Comparison of ENCODE assay signal across 15 cellular contexts in genomic region chr6:119197271-119197670, GRCh38.
DNase-seq lines count a peak whose midpoint lies in the region; ATAC-seq and TF ChIP-seq lines count a peak whose summit lies in the region.
"Had no signal": no experiment of that assay in that cellular context is flagged by ENCODE, and none has a peak within 500 bp of the region (broad histone marks: within the 10 kb centered on the region; RNA-seq: fewer than 3 reads in every experiment).

No MANE protein-coding gene starts in this region.

- TF ChIP-seq CTCF in HCT116 (IDR thresholded peaks at IDR 0.05 in 2 of 3, conservative IDR thresholded peaks at IDR 0.05 in 1 of 3; ENCODE audit: borderline replicate concordance in 1 of 3, insufficient read depth in 1 of 3, low read depth in 2 of 3, low read length in 2 of 3) (no peak), brain (conservative IDR thresholded peaks at IDR 0.05) (no peak)

- no peaks in the 10 kb centered on the region for H3K9me2 ChIP-seq in HCT116 (ENCODE audit: insufficient read depth)

- peaks cover 4% of the 10 kb centered on the region for H3K36me3 ChIP-seq in CD4-positive, CD25-positive, alpha-beta regulatory T cell (ENCODE audit: control insufficient read depth, insufficient read depth, low read length)
- H3K36me3 ChIP-seq in HCT116 (ENCODE audit: control insufficient read depth in 1 of 2, insufficient read depth in 2 of 2, low read length in 2 of 2) (peaks cover 0 to 27% of the 10 kb centered on the region in 2 experiments; a peak in 2 of 4 replicates), mesodermal cell (ENCODE audit: control insufficient read depth, insufficient read depth, low read length) (peaks cover 45% of the 10 kb centered on the region)
- H3K36me3 ChIP-seq: SJCRH30 had no signal

- POLR2A ChIA-PET in HCT116 (lab: Charles Lee), result no interaction called here

- no peak overlapping the region for H3K4me2 ChIP-seq in HCT116 (ENCODE audit: low read length)

- H3K27me3 Mint-ChIP-seq in CD4-positive, CD25-positive, alpha-beta regulatory T cell, result no peaks in the 10 kb centered on the region
- peaks cover 5% of the 10 kb centered on the region for H3K27me3 Mint-ChIP-seq in brain

- H3K79me2 ChIP-seq in HCT116 (ENCODE audit: insufficient read depth, low read length), result no peaks in the 10 kb centered on the region

- no peaks in the 10 kb centered on the region for H3K4me1 Mint-ChIP-seq in CD4-positive, CD25-positive, alpha-beta regulatory T cell
- H3K4me1 Mint-ChIP-seq in brain, result peaks cover 22% of the 10 kb centered on the region

- DNase-seq in CD4-positive, CD25-positive, alpha-beta regulatory T cell, result no peak
- DNase-seq in HCT116 (ENCODE audit: low read depth, low spot score) (no peak), iPS-NIHi11 (ENCODE audit: low spot score) (no peak), HUDEP-2 (lab: John Stamatoyannopoulos, UW; ENCODE audit: unreplicated experiment in 76 of 76) (no peak), NCI-H1105 treated with DMSO at 0.1 percent for 48 hours (lab: John Stamatoyannopoulos, UW) (no peak)
- DNase-seq: ACHN, DMS79 treated with DMSO at 0.1 percent for 48 hours, NCI-H1105, NCI-H1694 treated with DMSO at 0.1 percent for 48 hours, NCI-H2227 treated with DMSO at 0.1 percent for 48 hours, SJCRH30 had no signal

- H3K27me3 ChIP-seq in CD4-positive, CD25-positive, alpha-beta regulatory T cell (ENCODE audit: control insufficient read depth, insufficient read depth, low read length), result no peaks in the 10 kb centered on the region
- no peaks in the 10 kb centered on the region for H3K27me3 ChIP-seq in HCT116 (ENCODE audit: insufficient read depth, low read length)
- H3K27me3 ChIP-seq: SJCRH30 had no signal

- RAD21 ChIA-PET in HCT116 (lab: Charles Lee; ENCODE audit: low non-redundant PET in 1 of 2, low total read pairs in 2 of 2, uncharacterized antibody in 2 of 2, unreplicated experiment in 2 of 2), result no interaction called here

- no peak for TF ChIP-seq RAD21 in HCT116 (IDR thresholded peaks at IDR 0.05; ENCODE audit: low read depth)

- CTCF ChIA-PET in HCT116 (lab: Charles Lee), result no interaction called here

- no peak overlapping the region for H2AFZ ChIP-seq in HCT116 (ENCODE audit: low read depth, low read length, poor library complexity, severe bottlenecking)

- no peak for ATAC-seq in CD4-positive, CD25-positive, alpha-beta regulatory T cell (ENCODE audit: low read depth in 2 of 2)
- ATAC-seq in HCT116, result no peak

- H3K27ac ChIP-seq in CD4-positive, CD25-positive, alpha-beta regulatory T cell (ENCODE audit: insufficient read depth, low read length, poor library complexity, severe bottlenecking), result no peak overlapping the region
- H3K27ac ChIP-seq in HCT116 (ENCODE audit: low read depth, low read length) (peak overlapping the region; percentile 24; the same call in 1 of the 2 replicates), mesodermal cell (ENCODE audit: low read depth, low read length, severe bottlenecking) (peak overlapping the region; percentile 5)
- H3K27ac ChIP-seq: C4-2B, SJCRH30 had no signal

- H3K4me1 ChIP-seq in CD4-positive, CD25-positive, alpha-beta regulatory T cell (ENCODE audit: control insufficient read depth, insufficient read depth, low read length, poor library complexity, severe bottlenecking), result no peaks in the 10 kb centered on the region
- H3K4me1 ChIP-seq in HCT116 (ENCODE audit: control insufficient read depth in 1 of 2, insufficient read depth in 2 of 2, low read length in 2 of 2) (peaks cover 7 to 10% of the 10 kb centered on the region in 2 experiments; a peak in 3 of 4 replicates), mesodermal cell (ENCODE audit: control insufficient read depth, insufficient read depth, low read length, poor library complexity, severe bottlenecking) (no peaks in the 10 kb centered on the region)
- H3K4me1 ChIP-seq: HAP-1, SJCRH30 had no signal

- H4K20me1 ChIP-seq in HCT116 (ENCODE audit: insufficient read depth), result no peaks in the 10 kb centered on the region

- intact Hi-C loops in HCT116 (cut with micrococcal nuclease), result no loop called here

- WGBS in mesodermal cell (ENCODE audit: insufficient coverage in 2 of 2), 2 experiments, result 93 to 96% methylated on average over 3 of the region's 5 CpGs

- no TSS peak for BruUV-seq in HCT116 (replicated peaks; lab: Mats Ljungman, UMichigan)

- H3K36me3 Mint-ChIP-seq in CD4-positive, CD25-positive, alpha-beta regulatory T cell, result peaks cover 19% of the 10 kb centered on the region
- H3K36me3 Mint-ChIP-seq in brain, result no peaks in the 10 kb centered on the region

- no peaks in the 10 kb centered on the region for H3K9me3 Mint-ChIP-seq in CD4-positive, CD25-positive, alpha-beta regulatory T cell
- H3K9me3 Mint-ChIP-seq in brain, result no peaks in the 10 kb centered on the region

- H3K9me3 ChIP-seq in CD4-positive, CD25-positive, alpha-beta regulatory T cell (ENCODE audit: control insufficient read depth in 2 of 2, low read length in 2 of 2), result no peaks in the 10 kb centered on the region
- H3K9me3 ChIP-seq in HCT116 (ENCODE audit: control insufficient read depth in 1 of 2, insufficient read depth in 1 of 2, low read depth in 1 of 2, low read length in 2 of 2) (no peaks in the 10 kb centered on the region), mesodermal cell (ENCODE audit: control insufficient read depth, low read length) (no peaks in the 10 kb centered on the region)
- H3K9me3 ChIP-seq: HAP-1, SJCRH30 had no signal

- TF ChIP-seq POLR2A in HCT116 (IDR thresholded peaks at IDR 0.05; ENCODE audit: borderline replicate concordance, extremely low read depth, insufficient read depth, insufficient read length), result no peak

- no peak overlapping the region for H3K9ac ChIP-seq in HCT116 (ENCODE audit: low read length)

- H3K4me3 Mint-ChIP-seq in CD4-positive, CD25-positive, alpha-beta regulatory T cell, result no peak overlapping the region
- no peak overlapping the region for H3K4me3 Mint-ChIP-seq in brain

- no peak overlapping the region for H3K4me3 ChIP-seq in CD4-positive, CD25-positive, alpha-beta regulatory T cell (ENCODE audit: low read depth, low read length)
- H3K4me3 ChIP-seq in HCT116 (replicated peaks in 1 of 2; ENCODE audit: low read depth in 1 of 2, low read length in 2 of 2) (no peak overlapping the region), mesodermal cell (ENCODE audit: extremely low read depth, insufficient read depth, low read length, poor library complexity, severe bottlenecking) (no peak overlapping the region)
- H3K4me3 ChIP-seq: HAP-1, SJCRH30 had no signal

- peak overlapping the region in 2 of 3 donors; percentile 63 to 66 for H3K27ac Mint-ChIP-seq in CD4-positive, CD25-positive, alpha-beta regulatory T cell
- peak overlapping the region in 3 of 5 experiments; percentile 36 to 45 (median 41) for H3K27ac Mint-ChIP-seq in brain

TF ChIP-seq in HCT116, 20 proteins besides CTCF, POLR2A, EP300 and RAD21:
- TF ChIP-seq ZNF274 (IDR thresholded peaks at IDR 0.05; ENCODE audit: low read depth, low read length) (no peak), SIN3A (IDR thresholded peaks at IDR 0.05; ENCODE audit: low read depth) (no peak), JUND (IDR thresholded peaks at IDR 0.05) (no peak), ELF1 (IDR thresholded peaks at IDR 0.05; ENCODE audit: borderline replicate concordance, low read depth) (no peak), ZBTB33 (IDR thresholded peaks at IDR 0.05; ENCODE audit: extremely low read depth, insufficient replicate concordance, low read length) (no peak), TCF7L2 (IDR thresholded peaks at IDR 0.05; ENCODE audit: borderline replicate concordance, extremely low read depth, insufficient read depth, insufficient read length) (no peak), FOSL1 (IDR thresholded peaks at IDR 0.05; ENCODE audit: low read depth) (no peak), EZH2phosphoT487 (IDR thresholded peaks at IDR 0.05; ENCODE audit: borderline replicate concordance) (no peak), EGR1 (IDR thresholded peaks at IDR 0.05; ENCODE audit: low read depth) (no peak), SRF (IDR thresholded peaks at IDR 0.05; ENCODE audit: low read depth) (no peak), ATF3 (IDR thresholded peaks at IDR 0.05) (no peak), YY1 (IDR thresholded peaks at IDR 0.05; ENCODE audit: extremely low read depth, insufficient replicate concordance, low read depth, low read length) (no peak)
TF ChIP-seq in HCT116: peak in this region for 0.
